1 cellular context compared by ENCODE assay signal in genomic region chr2:110837421-110838409, GRCh38.
A peak's percentile ranks its signal among the peaks of the same experiment; 100 is the strongest.
TF ChIP-seq lines count a peak whose summit lies in the region.

No MANE protein-coding gene starts in this region.

TF ChIP-seq in WTC11, 78 proteins besides CTCF, POLR2A, EP300 and RAD21 (continued from another document):
- TF ChIP-seq STAT6 (CRISPR knock-in tag; conservative IDR thresholded peaks at IDR 0.05; ENCODE audit: low read depth) (no peak), HMGA2 (CRISPR knock-in tag; IDR thresholded peaks at IDR 0.05) (no peak), CBFB (CRISPR knock-in tag; IDR thresholded peaks at IDR 0.05; ENCODE audit: low read depth) (no peak), CREB1 (CRISPR knock-in tag; IDR thresholded peaks at IDR 0.05) (no peak), ZNF263 (CRISPR knock-in tag; IDR thresholded peaks at IDR 0.05; ENCODE audit: low read depth) (no peak), ERG (CRISPR knock-in tag; IDR thresholded peaks at IDR 0.05) (no peak), ZNF416 (CRISPR knock-in tag; IDR thresholded peaks at IDR 0.05) (no peak), ATF6 (CRISPR knock-in tag; IDR thresholded peaks at IDR 0.05) (no peak), GTF2I (CRISPR knock-in tag; conservative IDR thresholded peaks at IDR 0.05) (no peak), MXD4 (CRISPR knock-in tag; IDR thresholded peaks at IDR 0.05; ENCODE audit: borderline replicate concordance) (no peak), ZBTB21 (CRISPR knock-in tag; IDR thresholded peaks at IDR 0.05; ENCODE audit: borderline replicate concordance) (0 out of 2 replicates have a peak, but pooled peaks have one; percentile 22), ESRRA (CRISPR knock-in tag; IDR thresholded peaks at IDR 0.05; ENCODE audit: borderline replicate concordance) (no peak), TP53 (CRISPR knock-in tag; IDR thresholded peaks at IDR 0.05) (peak; percentile 42; the same call in 1 of the 2 replicates), ZSCAN18 (CRISPR knock-in tag; IDR thresholded peaks at IDR 0.05) (no peak), ZMAT4 (CRISPR knock-in tag; IDR thresholded peaks at IDR 0.05) (no peak), NFE2L1 (CRISPR knock-in tag; IDR thresholded peaks at IDR 0.05) (no peak), ATF2 (CRISPR knock-in tag; IDR thresholded peaks at IDR 0.05; ENCODE audit: borderline replicate concordance, low read depth) (no peak), AR (CRISPR knock-in tag; IDR thresholded peaks at IDR 0.05) (no peak), TCF7 (CRISPR knock-in tag; IDR thresholded peaks at IDR 0.05; ENCODE audit: low read depth) (no peak)
